ENCODE assay signal across 12 cellular contexts in the genomic region with DNA sequence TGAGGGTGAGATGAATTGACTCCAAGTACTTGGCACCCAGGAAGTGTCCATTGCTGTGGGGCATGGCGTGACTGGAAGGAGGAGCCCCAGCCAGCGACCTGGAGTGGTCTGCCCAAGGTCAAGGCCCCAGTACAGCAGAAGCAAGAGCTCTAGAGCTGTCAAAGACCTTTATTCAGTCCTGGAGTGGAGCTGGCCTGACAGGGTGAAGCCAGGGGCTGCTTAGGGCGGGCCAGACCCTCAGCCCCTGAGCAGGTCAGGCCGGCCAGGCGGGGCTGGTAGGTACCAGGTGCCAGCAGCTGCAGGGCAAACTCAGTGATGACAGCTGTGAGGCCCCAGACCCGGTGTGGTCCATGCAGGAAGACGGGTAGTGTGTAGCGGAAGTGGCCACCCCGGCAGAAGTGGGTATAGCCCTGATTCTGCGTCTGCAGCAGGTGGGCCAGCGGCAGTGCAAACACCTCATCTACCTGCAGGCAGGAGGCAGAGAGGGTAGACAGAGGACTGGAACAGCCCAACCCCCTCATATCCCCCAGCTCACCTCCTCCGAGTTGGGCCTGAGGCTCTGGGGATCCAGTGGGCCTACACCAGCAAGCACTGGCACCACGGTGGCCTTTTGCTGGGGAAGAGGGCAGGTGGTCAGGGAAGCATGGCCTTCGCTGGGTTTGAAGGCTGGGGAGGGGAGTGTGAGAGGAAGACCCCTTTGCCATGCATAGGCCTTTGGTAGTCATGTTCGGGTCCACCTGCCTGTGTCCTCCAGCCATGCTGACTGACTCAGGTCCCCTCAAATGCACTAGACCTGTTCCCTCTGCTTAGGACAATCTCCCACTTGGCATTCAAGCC. TPM values are rescaled to one million over a fixed set of nuclear protein-coding genes. Genes with fewer than 3 reads are reported as not detected.
A peak's percentile ranks its signal among the peaks of the same experiment; 100 is the strongest.
DNase-seq lines count a peak whose midpoint lies in the region; ATAC-seq and TF ChIP-seq lines count a peak whose summit lies in the region.
"Had no signal": no experiment of that assay in that cellular context is flagged by ENCODE, and none has a peak within 500 bp of the region (broad histone marks: within the 10 kb centered on the region; RNA-seq: fewer than 3 reads in every experiment).

No MANE protein-coding gene starts in this region.

- CTCF ChIA-PET in OCI-LY7 (lab: Charles Lee; ENCODE audit: unreplicated experiment), result interaction anchor here (1.9 kb wide), 1 partner anchor 18 kb away, joined by 5 read pairs; no protein-coding TSS in a partner anchor

- no peak overlapping the region for H2AFZ ChIP-seq in OCI-LY7 (ENCODE audit: low read length)

- H3K9me2 ChIP-seq in OCI-LY7 (ENCODE audit: insufficient read depth, low read length), result no peaks in the 10 kb centered on the region

- no peaks in the 10 kb centered on the region for H4K20me1 ChIP-seq in OCI-LY7 (ENCODE audit: insufficient read depth, low read length)

- no TSS peak for BruUV-seq in OCI-LY7 (replicated peaks; lab: Mats Ljungman, UMichigan)

- no peaks in the 10 kb centered on the region for H3K36me3 ChIP-seq in OCI-LY7 (ENCODE audit: insufficient read depth, low read length)
- H3K36me3 ChIP-seq: esophagus muscularis mucosa had no signal

- H3K79me2 ChIP-seq in OCI-LY7 (ENCODE audit: insufficient read depth, low read depth, low read length), result no peaks in the 10 kb centered on the region

- H3K4me1 Mint-ChIP-seq in T-helper 1 cell treated with Interleukin-12 subunit alpha and Interleukin-12 subunit beta and Interleukin-4 antibody, amounts not matched to agents 30 μg/mL and 1 μg/mL, for 36 hours (ENCODE audit: low read depth), result peaks cover 13% of the 10 kb centered on the region
- peaks cover 7% of the 10 kb centered on the region for H3K4me1 Mint-ChIP-seq in progenitor cell of endocrine pancreas (ENCODE audit: low read depth)

- no peak overlapping the region for H3K27ac ChIP-seq in OCI-LY7 (ENCODE audit: low read depth, low read length, poor library complexity, severe bottlenecking)

- H3K4me3 Mint-ChIP-seq in T-helper 1 cell treated with Interleukin-12 subunit alpha and Interleukin-12 subunit beta and Interleukin-4 antibody, amounts not matched to agents 30 μg/mL and 1 μg/mL, for 36 hours, result no peak overlapping the region
- peak overlapping the region; percentile 9 for H3K4me3 Mint-ChIP-seq in progenitor cell of endocrine pancreas (ENCODE audit: low read depth)

- peak overlapping the region; percentile 31 for H3K27ac Mint-ChIP-seq in T-helper 1 cell treated with Interleukin-12 subunit alpha and Interleukin-12 subunit beta and Interleukin-4 antibody, amounts not matched to agents 30 μg/mL and 1 μg/mL, for 36 hours
- H3K27ac Mint-ChIP-seq in progenitor cell of endocrine pancreas, result peak overlapping the region; percentile 52

- H3K36me3 Mint-ChIP-seq in T-helper 1 cell treated with Interleukin-12 subunit alpha and Interleukin-12 subunit beta and Interleukin-4 antibody, amounts not matched to agents 30 μg/mL and 1 μg/mL, for 36 hours (ENCODE audit: low read depth), result no peaks in the 10 kb centered on the region
- peaks cover 4% of the 10 kb centered on the region for H3K36me3 Mint-ChIP-seq in progenitor cell of endocrine pancreas (ENCODE audit: insufficient read depth)

- H3K27me3 Mint-ChIP-seq in T-helper 1 cell treated with Interleukin-12 subunit alpha and Interleukin-12 subunit beta and Interleukin-4 antibody, amounts not matched to agents 30 μg/mL and 1 μg/mL, for 36 hours (ENCODE audit: low read depth), result no peaks in the 10 kb centered on the region
- no peaks in the 10 kb centered on the region for H3K27me3 Mint-ChIP-seq in progenitor cell of endocrine pancreas

- TF ChIP-seq CTCF in OCI-LY7 (conservative IDR thresholded peaks at IDR 0.05; ENCODE audit: low read length), result no peak
- TF ChIP-seq CTCF in progenitor cell of endocrine pancreas (IDR thresholded peaks at IDR 0.05; ENCODE audit: unreplicated experiment), result no peak

- DNase-seq in T-helper 1 cell (no peak), OCI-LY7 (ENCODE audit: low spot score) (no peak), left cardiac atrium (peak; percentile 20), progenitor cell of endocrine pancreas (ENCODE audit: low spot score, unreplicated experiment) (no peak)
- DNase-seq in stimulated activated CD4-positive, alpha-beta T cell treated with anti-CD3 and anti-CD28 coated beads, Interleukin-4, amount 100 ng/mL, for 4 hours, result no peak
- DNase-seq: 8988T; stimulated activated naive CD4-positive, alpha-beta T cell treated with Interleukin-2 at 50 U/mL for 16 hours; T1000 had no signal

- H3K4me2 ChIP-seq in OCI-LY7 (ENCODE audit: low read length), result peak overlapping the region; percentile 88

- POLR2A ChIA-PET in OCI-LY7 (lab: Charles Lee), result interaction anchor here (0.9 kb wide), 1 partner anchor 39 kb away, joined by 3 read pairs; no protein-coding TSS in a partner anchor

- no peaks in the 10 kb centered on the region for H3K9me3 Mint-ChIP-seq in T-helper 1 cell treated with Interleukin-12 subunit alpha and Interleukin-12 subunit beta and Interleukin-4 antibody, amounts not matched to agents 30 μg/mL and 1 μg/mL, for 36 hours
- H3K9me3 Mint-ChIP-seq in progenitor cell of endocrine pancreas (ENCODE audit: low read depth), result peaks cover 6% of the 10 kb centered on the region

- ATAC-seq in left cardiac atrium, result no peak
- ATAC-seq in HG03097 (IDR thresholded peaks at IDR 0.05; ENCODE audit: low FRiP score, unreplicated experiment), result no peak
- no peak for ATAC-seq in HG03354 (IDR thresholded peaks at IDR 0.05; ENCODE audit: poor library complexity, severe bottlenecking, unreplicated experiment)

- H3K4me1 ChIP-seq in OCI-LY7 (ENCODE audit: insufficient read depth, low read length, poor library complexity, severe bottlenecking), result peaks cover 23% of the 10 kb centered on the region

- intact Hi-C loops in OCI-LY7 (cut with micrococcal nuclease; ENCODE audit: unreplicated experiment), result loop anchor here (2.0 to 5.0 kb wide), 2 partner anchors 31 to 164 kb away; no protein-coding TSS in a partner anchor
- intact Hi-C loops in left cardiac atrium (cut with DNase I), result no loop called here

- H3K9me3 ChIP-seq in OCI-LY7 (ENCODE audit: low read length), result no peaks in the 10 kb centered on the region
- H3K9me3 ChIP-seq: esophagus muscularis mucosa had no signal

- H3K4me3 ChIP-seq in OCI-LY7 (ENCODE audit: low read depth, low read length, poor library complexity, severe bottlenecking), result peak overlapping the region; percentile 77

RNA-seq across cellular contexts. Expression of a gene that starts 1.7 kb away (rescaled TPM):
- 14.4 and 20.4 TPM in 2 replicates for total RNA-seq in OCI-LY7 (2014; rRNA removed; shearing (Covaris generic))
- total RNA-seq in OCI-LY7 (2022), result 31.7 and 35.4 TPM in 2 replicates
- 10 to 100 TPM; 60.1 to 61.7 TPM for total RNA-seq in left cardiac atrium
- 5.1 and 6.3 TPM in 2 replicates for total RNA-seq in progenitor cell of endocrine pancreas

RNA-seq across cellular contexts. Expression of a gene that starts 11.6 kb away (rescaled TPM):
- 2.4 and 4.3 TPM in 2 replicates for total RNA-seq in OCI-LY7 (2014; rRNA removed; shearing (Covaris generic))
- 5.3 and 5.7 TPM in 2 replicates for total RNA-seq in OCI-LY7 (2022)
- not detected for total RNA-seq in left cardiac atrium
- total RNA-seq in progenitor cell of endocrine pancreas, result not detected in 2 replicates
- total RNA-seq: esophagus muscularis mucosa had no signal

RNA-seq across cellular contexts. Expression of a gene that starts 21.3 kb away (rescaled TPM):
- total RNA-seq in OCI-LY7 (2014; rRNA removed; shearing (Covaris generic)), result 257 and 283 TPM in 2 replicates
- total RNA-seq in OCI-LY7 (2022) (294 and 335 TPM in 2 replicates), left cardiac atrium (100 to 1,000 TPM; 422 to 434 TPM), progenitor cell of endocrine pancreas (137 and 150 TPM in 2 replicates)

RNA-seq across cellular contexts. Expression of a gene that starts 22.5 kb away (rescaled TPM):
- total RNA-seq in OCI-LY7 (2014; rRNA removed; shearing (Covaris generic)), result 17.1 and 25.6 TPM in 2 replicates
- 45.1 and 54.4 TPM in 2 replicates for total RNA-seq in OCI-LY7 (2022)
- total RNA-seq in left cardiac atrium, result not detected
- 3.0 and 3.4 TPM in 2 replicates for total RNA-seq in progenitor cell of endocrine pancreas
- total RNA-seq: esophagus muscularis mucosa had no signal

RNA-seq across cellular contexts. Expression of a gene that starts 44.4 kb away (rescaled TPM):
- total RNA-seq in OCI-LY7 (2014; rRNA removed; shearing (Covaris generic)), result 1,251 and 1,604 TPM in 2 replicates
- total RNA-seq in OCI-LY7 (2022) (1,017 and 1,139 TPM in 2 replicates), left cardiac atrium (100 to 1,000 TPM; 314 to 337 TPM), progenitor cell of endocrine pancreas (978 and 982 TPM in 2 replicates)
